2 cellular contexts compared by ENCODE assay signal in the genomic region with DNA sequence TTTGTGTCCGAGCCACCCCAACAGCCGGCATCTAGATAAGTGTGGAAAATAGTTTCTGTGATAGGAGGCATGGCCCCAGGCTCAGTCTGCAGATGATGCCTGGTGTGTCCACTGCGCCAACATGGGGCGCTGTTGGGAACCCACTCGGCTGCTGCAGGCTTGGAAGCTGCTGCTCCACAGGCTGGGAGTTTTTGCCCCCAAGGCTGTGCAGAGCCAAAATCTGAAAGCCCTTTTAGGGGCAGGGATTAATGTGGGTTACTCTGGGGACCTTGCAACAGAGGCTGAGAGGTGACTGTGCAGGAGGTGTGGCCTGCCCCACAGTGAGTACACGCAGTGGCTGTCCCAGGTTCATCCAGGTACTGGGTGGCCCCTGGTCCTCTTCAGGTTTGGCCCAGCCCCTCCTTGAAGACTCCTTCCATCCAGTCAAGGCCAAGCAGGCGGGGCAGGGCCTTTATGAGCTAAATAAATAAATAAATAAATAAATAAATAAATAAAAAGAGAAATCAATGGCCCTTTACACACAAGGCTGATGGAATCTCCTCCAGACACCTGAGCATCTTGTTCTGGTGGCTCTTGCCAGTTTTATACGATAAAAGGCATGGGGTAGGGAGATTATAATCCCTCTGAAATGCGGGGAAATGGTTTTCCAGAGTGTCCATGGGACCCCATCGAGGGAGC.
TF ChIP-seq lines count a peak whose summit lies in the region.

No MANE protein-coding gene starts in this region.

TF ChIP-seq in SK-N-SH, 30 proteins besides CTCF, POLR2A, EP300 and RAD21 (continued from another document):
- TF ChIP-seq MXI1 (IDR thresholded peaks at IDR 0.05; ENCODE audit: low read depth, low read length) (no peak), RFX5 (IDR thresholded peaks at IDR 0.05; ENCODE audit: low read length) (no peak), GABPA (IDR thresholded peaks at IDR 0.05; ENCODE audit: low read depth) (no peak), YY1 (IDR thresholded peaks at IDR 0.05; ENCODE audit: low read depth) (no peak), GATA2 (CRISPR knock-in tag; IDR thresholded peaks at IDR 0.05) (no peak), TEAD4 (IDR thresholded peaks at IDR 0.05; ENCODE audit: borderline replicate concordance, insufficient read depth) (no peak), POLR2AphosphoS5 (IDR thresholded peaks at IDR 0.05; ENCODE audit: low read depth, low read length) (no peak)
- TF ChIP-seq, protein P1, sequence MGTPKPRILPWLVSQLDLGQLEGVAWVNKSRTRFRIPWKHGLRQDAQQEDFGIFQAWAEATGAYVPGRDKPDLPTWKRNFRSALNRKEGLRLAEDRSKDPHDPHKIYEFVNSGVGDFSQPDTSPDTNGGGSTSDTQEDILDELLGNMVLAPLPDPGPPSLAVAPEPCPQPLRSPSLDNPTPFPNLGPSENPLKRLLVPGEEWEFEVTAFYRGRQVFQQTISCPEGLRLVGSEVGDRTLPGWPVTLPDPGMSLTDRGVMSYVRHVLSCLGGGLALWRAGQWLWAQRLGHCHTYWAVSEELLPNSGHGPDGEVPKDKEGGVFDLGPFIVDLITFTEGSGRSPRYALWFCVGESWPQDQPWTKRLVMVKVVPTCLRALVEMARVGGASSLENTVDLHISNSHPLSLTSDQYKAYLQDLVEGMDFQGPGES (IDR thresholded peaks at IDR 0.05; ENCODE audit: low read depth, low read length) = no peak
- TF ChIP-seq, protein P2, sequence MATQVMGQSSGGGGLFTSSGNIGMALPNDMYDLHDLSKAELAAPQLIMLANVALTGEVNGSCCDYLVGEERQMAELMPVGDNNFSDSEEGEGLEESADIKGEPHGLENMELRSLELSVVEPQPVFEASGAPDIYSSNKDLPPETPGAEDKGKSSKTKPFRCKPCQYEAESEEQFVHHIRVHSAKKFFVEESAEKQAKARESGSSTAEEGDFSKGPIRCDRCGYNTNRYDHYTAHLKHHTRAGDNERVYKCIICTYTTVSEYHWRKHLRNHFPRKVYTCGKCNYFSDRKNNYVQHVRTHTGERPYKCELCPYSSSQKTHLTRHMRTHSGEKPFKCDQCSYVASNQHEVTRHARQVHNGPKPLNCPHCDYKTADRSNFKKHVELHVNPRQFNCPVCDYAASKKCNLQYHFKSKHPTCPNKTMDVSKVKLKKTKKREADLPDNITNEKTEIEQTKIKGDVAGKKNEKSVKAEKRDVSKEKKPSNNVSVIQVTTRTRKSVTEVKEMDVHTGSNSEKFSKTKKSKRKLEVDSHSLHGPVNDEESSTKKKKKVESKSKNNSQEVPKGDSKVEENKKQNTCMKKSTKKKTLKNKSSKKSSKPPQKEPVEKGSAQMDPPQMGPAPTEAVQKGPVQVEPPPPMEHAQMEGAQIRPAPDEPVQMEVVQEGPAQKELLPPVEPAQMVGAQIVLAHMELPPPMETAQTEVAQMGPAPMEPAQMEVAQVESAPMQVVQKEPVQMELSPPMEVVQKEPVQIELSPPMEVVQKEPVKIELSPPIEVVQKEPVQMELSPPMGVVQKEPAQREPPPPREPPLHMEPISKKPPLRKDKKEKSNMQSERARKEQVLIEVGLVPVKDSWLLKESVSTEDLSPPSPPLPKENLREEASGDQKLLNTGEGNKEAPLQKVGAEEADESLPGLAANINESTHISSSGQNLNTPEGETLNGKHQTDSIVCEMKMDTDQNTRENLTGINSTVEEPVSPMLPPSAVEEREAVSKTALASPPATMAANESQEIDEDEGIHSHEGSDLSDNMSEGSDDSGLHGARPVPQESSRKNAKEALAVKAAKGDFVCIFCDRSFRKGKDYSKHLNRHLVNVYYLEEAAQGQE (IDR thresholded peaks at IDR 0.05; ENCODE audit: low read depth, low read length) = no peak
- TF ChIP-seq, protein P3, sequence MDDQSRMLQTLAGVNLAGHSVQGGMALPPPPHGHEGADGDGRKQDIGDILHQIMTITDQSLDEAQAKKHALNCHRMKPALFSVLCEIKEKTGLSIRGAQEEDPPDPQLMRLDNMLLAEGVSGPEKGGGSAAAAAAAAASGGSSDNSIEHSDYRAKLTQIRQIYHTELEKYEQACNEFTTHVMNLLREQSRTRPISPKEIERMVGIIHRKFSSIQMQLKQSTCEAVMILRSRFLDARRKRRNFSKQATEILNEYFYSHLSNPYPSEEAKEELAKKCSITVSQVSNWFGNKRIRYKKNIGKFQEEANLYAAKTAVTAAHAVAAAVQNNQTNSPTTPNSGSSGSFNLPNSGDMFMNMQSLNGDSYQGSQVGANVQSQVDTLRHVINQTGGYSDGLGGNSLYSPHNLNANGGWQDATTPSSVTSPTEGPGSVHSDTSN (IDR thresholded peaks at IDR 0.05) = no peak

TF ChIP-seq in SK-N-SH treated with all-trans-retinoic acid at 6 μM for 48 hours, 23 proteins besides CTCF, POLR2A, EP300 and RAD21 (continued from another document):
- TF ChIP-seq, protein P4, sequence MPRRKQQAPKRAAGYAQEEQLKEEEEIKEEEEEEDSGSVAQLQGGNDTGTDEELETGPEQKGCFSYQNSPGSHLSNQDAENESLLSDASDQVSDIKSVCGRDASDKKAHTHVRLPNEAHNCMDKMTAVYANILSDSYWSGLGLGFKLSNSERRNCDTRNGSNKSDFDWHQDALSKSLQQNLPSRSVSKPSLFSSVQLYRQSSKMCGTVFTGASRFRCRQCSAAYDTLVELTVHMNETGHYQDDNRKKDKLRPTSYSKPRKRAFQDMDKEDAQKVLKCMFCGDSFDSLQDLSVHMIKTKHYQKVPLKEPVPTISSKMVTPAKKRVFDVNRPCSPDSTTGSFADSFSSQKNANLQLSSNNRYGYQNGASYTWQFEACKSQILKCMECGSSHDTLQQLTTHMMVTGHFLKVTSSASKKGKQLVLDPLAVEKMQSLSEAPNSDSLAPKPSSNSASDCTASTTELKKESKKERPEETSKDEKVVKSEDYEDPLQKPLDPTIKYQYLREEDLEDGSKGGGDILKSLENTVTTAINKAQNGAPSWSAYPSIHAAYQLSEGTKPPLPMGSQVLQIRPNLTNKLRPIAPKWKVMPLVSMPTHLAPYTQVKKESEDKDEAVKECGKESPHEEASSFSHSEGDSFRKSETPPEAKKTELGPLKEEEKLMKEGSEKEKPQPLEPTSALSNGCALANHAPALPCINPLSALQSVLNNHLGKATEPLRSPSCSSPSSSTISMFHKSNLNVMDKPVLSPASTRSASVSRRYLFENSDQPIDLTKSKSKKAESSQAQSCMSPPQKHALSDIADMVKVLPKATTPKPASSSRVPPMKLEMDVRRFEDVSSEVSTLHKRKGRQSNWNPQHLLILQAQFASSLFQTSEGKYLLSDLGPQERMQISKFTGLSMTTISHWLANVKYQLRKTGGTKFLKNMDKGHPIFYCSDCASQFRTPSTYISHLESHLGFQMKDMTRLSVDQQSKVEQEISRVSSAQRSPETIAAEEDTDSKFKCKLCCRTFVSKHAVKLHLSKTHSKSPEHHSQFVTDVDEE (CRISPR knock-in tag; IDR thresholded peaks at IDR 0.05) = no peak
- TF ChIP-seq ISL1 (CRISPR knock-in tag; IDR thresholded peaks at IDR 0.05) = no peak
- TF ChIP-seq, protein P5, sequence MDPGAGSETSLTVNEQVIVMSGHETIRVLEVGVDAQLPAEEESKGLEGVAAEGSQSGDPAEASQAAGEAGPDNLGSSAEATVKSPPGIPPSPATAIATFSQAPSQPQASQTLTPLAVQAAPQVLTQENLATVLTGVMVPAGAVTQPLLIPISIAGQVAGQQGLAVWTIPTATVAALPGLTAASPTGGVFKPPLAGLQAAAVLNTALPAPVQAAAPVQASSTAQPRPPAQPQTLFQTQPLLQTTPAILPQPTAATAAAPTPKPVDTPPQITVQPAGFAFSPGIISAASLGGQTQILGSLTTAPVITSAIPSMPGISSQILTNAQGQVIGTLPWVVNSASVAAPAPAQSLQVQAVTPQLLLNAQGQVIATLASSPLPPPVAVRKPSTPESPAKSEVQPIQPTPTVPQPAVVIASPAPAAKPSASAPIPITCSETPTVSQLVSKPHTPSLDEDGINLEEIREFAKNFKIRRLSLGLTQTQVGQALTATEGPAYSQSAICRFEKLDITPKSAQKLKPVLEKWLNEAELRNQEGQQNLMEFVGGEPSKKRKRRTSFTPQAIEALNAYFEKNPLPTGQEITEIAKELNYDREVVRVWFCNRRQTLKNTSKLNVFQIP (CRISPR knock-in tag; IDR thresholded peaks at IDR 0.05; ENCODE audit: borderline replicate concordance, low read depth) = no peak
- TF ChIP-seq ESRRG (CRISPR knock-in tag; IDR thresholded peaks at IDR 0.05) = no peak
- no peak for TF ChIP-seq BACH2 (CRISPR knock-in tag; IDR thresholded peaks at IDR 0.05; ENCODE audit: borderline replicate concordance)
- no peak for TF ChIP-seq GLIS3 (CRISPR knock-in tag; IDR thresholded peaks at IDR 0.05)
- TF ChIP-seq TOX (CRISPR knock-in tag; IDR thresholded peaks at IDR 0.05; ENCODE audit: borderline replicate concordance) = no peak
- no peak for TF ChIP-seq ZNF565 (CRISPR knock-in tag; conservative IDR thresholded peaks at IDR 0.05; ENCODE audit: low read depth)
- no peak for TF ChIP-seq TCF4 (CRISPR knock-in tag; IDR thresholded peaks at IDR 0.05; ENCODE audit: borderline replicate concordance)
- TF ChIP-seq, protein P6, sequence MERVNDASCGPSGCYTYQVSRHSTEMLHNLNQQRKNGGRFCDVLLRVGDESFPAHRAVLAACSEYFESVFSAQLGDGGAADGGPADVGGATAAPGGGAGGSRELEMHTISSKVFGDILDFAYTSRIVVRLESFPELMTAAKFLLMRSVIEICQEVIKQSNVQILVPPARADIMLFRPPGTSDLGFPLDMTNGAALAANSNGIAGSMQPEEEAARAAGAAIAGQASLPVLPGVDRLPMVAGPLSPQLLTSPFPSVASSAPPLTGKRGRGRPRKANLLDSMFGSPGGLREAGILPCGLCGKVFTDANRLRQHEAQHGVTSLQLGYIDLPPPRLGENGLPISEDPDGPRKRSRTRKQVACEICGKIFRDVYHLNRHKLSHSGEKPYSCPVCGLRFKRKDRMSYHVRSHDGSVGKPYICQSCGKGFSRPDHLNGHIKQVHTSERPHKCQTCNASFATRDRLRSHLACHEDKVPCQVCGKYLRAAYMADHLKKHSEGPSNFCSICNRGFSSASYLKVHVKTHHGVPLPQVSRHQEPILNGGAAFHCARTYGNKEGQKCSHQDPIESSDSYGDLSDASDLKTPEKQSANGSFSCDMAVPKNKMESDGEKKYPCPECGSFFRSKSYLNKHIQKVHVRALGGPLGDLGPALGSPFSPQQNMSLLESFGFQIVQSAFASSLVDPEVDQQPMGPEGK (CRISPR knock-in tag; IDR thresholded peaks at IDR 0.05; ENCODE audit: borderline replicate concordance) = no peak
- TF ChIP-seq ZFP30 (CRISPR knock-in tag; IDR thresholded peaks at IDR 0.05) = no peak
- no peak for TF ChIP-seq OSR1 (CRISPR knock-in tag; IDR thresholded peaks at IDR 0.05)
- TF ChIP-seq, protein P7, sequence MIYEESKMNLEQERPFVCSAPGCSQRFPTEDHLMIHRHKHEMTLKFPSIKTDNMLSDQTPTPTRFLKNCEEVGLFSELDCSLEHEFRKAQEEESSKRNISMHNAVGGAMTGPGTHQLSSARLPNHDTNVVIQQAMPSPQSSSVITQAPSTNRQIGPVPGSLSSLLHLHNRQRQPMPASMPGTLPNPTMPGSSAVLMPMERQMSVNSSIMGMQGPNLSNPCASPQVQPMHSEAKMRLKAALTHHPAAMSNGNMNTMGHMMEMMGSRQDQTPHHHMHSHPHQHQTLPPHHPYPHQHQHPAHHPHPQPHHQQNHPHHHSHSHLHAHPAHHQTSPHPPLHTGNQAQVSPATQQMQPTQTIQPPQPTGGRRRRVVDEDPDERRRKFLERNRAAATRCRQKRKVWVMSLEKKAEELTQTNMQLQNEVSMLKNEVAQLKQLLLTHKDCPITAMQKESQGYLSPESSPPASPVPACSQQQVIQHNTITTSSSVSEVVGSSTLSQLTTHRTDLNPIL (CRISPR knock-in tag; IDR thresholded peaks at IDR 0.05; ENCODE audit: low read depth) = no peak
- TF ChIP-seq ZFP3 (CRISPR knock-in tag; IDR thresholded peaks at IDR 0.05) = no peak
- no peak for TF ChIP-seq ARNTL (CRISPR knock-in tag; IDR thresholded peaks at IDR 0.05; ENCODE audit: borderline replicate concordance, low read depth)
